2 cellular contexts compared by ENCODE assay signal in genomic region chr12:91744613-91745012, GRCh38.
TF ChIP-seq lines count a peak whose summit lies in the region.

No MANE protein-coding gene starts in this region.

TF ChIP-seq in SK-N-SH, 30 proteins besides CTCF, POLR2A, EP300 and RAD21 (continued from another document):
- TF ChIP-seq USF2 (IDR thresholded peaks at IDR 0.05; ENCODE audit: borderline replicate concordance, low read depth, low read length) = no peak

TF ChIP-seq in SK-N-SH treated with all-trans-retinoic acid at 6 μM for 48 hours, 23 proteins besides CTCF, POLR2A, EP300 and RAD21 (continued from another document):
- TF ChIP-seq, protein P1, sequence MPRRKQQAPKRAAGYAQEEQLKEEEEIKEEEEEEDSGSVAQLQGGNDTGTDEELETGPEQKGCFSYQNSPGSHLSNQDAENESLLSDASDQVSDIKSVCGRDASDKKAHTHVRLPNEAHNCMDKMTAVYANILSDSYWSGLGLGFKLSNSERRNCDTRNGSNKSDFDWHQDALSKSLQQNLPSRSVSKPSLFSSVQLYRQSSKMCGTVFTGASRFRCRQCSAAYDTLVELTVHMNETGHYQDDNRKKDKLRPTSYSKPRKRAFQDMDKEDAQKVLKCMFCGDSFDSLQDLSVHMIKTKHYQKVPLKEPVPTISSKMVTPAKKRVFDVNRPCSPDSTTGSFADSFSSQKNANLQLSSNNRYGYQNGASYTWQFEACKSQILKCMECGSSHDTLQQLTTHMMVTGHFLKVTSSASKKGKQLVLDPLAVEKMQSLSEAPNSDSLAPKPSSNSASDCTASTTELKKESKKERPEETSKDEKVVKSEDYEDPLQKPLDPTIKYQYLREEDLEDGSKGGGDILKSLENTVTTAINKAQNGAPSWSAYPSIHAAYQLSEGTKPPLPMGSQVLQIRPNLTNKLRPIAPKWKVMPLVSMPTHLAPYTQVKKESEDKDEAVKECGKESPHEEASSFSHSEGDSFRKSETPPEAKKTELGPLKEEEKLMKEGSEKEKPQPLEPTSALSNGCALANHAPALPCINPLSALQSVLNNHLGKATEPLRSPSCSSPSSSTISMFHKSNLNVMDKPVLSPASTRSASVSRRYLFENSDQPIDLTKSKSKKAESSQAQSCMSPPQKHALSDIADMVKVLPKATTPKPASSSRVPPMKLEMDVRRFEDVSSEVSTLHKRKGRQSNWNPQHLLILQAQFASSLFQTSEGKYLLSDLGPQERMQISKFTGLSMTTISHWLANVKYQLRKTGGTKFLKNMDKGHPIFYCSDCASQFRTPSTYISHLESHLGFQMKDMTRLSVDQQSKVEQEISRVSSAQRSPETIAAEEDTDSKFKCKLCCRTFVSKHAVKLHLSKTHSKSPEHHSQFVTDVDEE (CRISPR knock-in tag; IDR thresholded peaks at IDR 0.05) = no peak
- no peak for TF ChIP-seq ZC3H10 (CRISPR knock-in tag; IDR thresholded peaks at IDR 0.05)
- TF ChIP-seq PPARA (CRISPR knock-in tag; IDR thresholded peaks at IDR 0.05; ENCODE audit: borderline replicate concordance) = no peak
- TF ChIP-seq, protein P2, sequence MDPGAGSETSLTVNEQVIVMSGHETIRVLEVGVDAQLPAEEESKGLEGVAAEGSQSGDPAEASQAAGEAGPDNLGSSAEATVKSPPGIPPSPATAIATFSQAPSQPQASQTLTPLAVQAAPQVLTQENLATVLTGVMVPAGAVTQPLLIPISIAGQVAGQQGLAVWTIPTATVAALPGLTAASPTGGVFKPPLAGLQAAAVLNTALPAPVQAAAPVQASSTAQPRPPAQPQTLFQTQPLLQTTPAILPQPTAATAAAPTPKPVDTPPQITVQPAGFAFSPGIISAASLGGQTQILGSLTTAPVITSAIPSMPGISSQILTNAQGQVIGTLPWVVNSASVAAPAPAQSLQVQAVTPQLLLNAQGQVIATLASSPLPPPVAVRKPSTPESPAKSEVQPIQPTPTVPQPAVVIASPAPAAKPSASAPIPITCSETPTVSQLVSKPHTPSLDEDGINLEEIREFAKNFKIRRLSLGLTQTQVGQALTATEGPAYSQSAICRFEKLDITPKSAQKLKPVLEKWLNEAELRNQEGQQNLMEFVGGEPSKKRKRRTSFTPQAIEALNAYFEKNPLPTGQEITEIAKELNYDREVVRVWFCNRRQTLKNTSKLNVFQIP (CRISPR knock-in tag; IDR thresholded peaks at IDR 0.05; ENCODE audit: borderline replicate concordance, low read depth) = no peak
- no peak for TF ChIP-seq TOX (CRISPR knock-in tag; IDR thresholded peaks at IDR 0.05; ENCODE audit: borderline replicate concordance)
- TF ChIP-seq CREB5 (CRISPR knock-in tag; IDR thresholded peaks at IDR 0.05; ENCODE audit: low read depth) = no peak
- TF ChIP-seq, protein P3, sequence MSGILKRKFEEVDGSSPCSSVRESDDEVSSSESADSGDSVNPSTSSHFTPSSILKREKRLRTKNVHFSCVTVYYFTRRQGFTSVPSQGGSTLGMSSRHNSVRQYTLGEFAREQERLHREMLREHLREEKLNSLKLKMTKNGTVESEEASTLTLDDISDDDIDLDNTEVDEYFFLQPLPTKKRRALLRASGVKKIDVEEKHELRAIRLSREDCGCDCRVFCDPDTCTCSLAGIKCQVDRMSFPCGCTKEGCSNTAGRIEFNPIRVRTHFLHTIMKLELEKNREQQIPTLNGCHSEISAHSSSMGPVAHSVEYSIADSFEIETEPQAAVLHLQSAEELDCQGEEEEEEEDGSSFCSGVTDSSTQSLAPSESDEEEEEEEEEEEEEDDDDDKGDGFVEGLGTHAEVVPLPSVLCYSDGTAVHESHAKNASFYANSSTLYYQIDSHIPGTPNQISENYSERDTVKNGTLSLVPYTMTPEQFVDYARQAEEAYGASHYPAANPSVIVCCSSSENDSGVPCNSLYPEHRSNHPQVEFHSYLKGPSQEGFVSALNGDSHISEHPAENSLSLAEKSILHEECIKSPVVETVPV (CRISPR knock-in tag; IDR thresholded peaks at IDR 0.05) = no peak
- no peak for TF ChIP-seq GLIS3 (CRISPR knock-in tag; IDR thresholded peaks at IDR 0.05)
- TF ChIP-seq ZFP30 (CRISPR knock-in tag; IDR thresholded peaks at IDR 0.05) = no peak
